16 cellular contexts compared by ENCODE assay signal in genomic region chr12:71155228-71155627, GRCh38. TPM values are rescaled to one million over a fixed set of nuclear protein-coding genes. Genes with fewer than 3 reads are reported as not detected.
DNase-seq lines count a peak whose midpoint lies in the region; TF ChIP-seq lines count a peak whose summit lies in the region.
"Had no signal": no experiment of that assay in that cellular context is flagged by ENCODE, and none has a peak within 500 bp of the region (broad histone marks: within the 10 kb centered on the region; RNA-seq: fewer than 3 reads in every experiment).

No MANE protein-coding gene starts in this region.

- no peaks in the 10 kb centered on the region for H3K36me3 Mint-ChIP-seq in type B pancreatic cell
- H3K36me3 Mint-ChIP-seq: CD14-positive monocyte had no signal

- H3K27me3 ChIP-seq in Peyer's patch (no peaks in the 10 kb centered on the region), mucosa of stomach (ENCODE audit: control insufficient read depth, insufficient read depth, low read length) (no peaks in the 10 kb centered on the region)
- H3K27me3 ChIP-seq: MG63 had no signal

- peak overlapping the region; percentile 18 for H3K4me3 Mint-ChIP-seq in type B pancreatic cell
- H3K4me3 Mint-ChIP-seq: CD14-positive monocyte had no signal

- H3K9me3 ChIP-seq in Peyer's patch, result peaks cover 0 to 2% (median 0%) of the 10 kb centered on the region in 4 donors
- no peaks in the 10 kb centered on the region for H3K9me3 ChIP-seq in mucosa of stomach (ENCODE audit: control insufficient read depth, low read length)
- H3K9me3 ChIP-seq: A549, MG63, SK-N-SH had no signal

- H3K4me1 ChIP-seq in Peyer's patch (peaks cover 0 to 11% (median 0%) of the 10 kb centered on the region in 4 donors), mucosa of stomach (ENCODE audit: control insufficient read depth, insufficient read depth, low read length) (peaks cover 11% of the 10 kb centered on the region)
- H3K4me1 ChIP-seq: A549 had no signal

- no peak for TF ChIP-seq CTCF in Peyer's patch (IDR thresholded peaks at IDR 0.05)
- TF ChIP-seq CTCF in type B pancreatic cell (conservative IDR thresholded peaks at IDR 0.05), result no peak

- peak overlapping the region; percentile 84 for H3K9ac ChIP-seq in mucosa of stomach (ENCODE audit: low read length)
- H3K9ac ChIP-seq: SK-N-SH had no signal

- H3K9me3 Mint-ChIP-seq in type B pancreatic cell, result no peaks in the 10 kb centered on the region

- DNase-seq in NCI-H345 (lab: John Stamatoyannopoulos, UW) (peak; percentile 22), NCI-H345 treated with DMSO at 0.1 percent for 48 hours (lab: John Stamatoyannopoulos, UW; ENCODE audit: unreplicated experiment) (no peak), Peyer's patch (no peak), type B pancreatic cell (ENCODE audit: extremely low spot score, unreplicated experiment) (no peak), Kasumi-1 (lab: John Stamatoyannopoulos, UW) (no peak), kidney tubule cell (ENCODE audit: low spot score) (no peak)
- DNase-seq in activated CD4-positive, alpha-beta T cell treated with anti-CD3 and anti-CD28 coated beads for 48 hours, result no peak
- DNase-seq: KG1, MG63, NCI-H1105, NCI-H1930, SK-N-SH had no signal

- H3K27ac Mint-ChIP-seq in type B pancreatic cell, result no peak overlapping the region
- H3K27ac Mint-ChIP-seq: CD14-positive monocyte had no signal

- peak overlapping the region in 3 of 4 donors; percentile 11 to 55 (median 50) for H3K4me3 ChIP-seq in Peyer's patch
- peak overlapping the region; percentile 35 for H3K4me3 ChIP-seq in mucosa of stomach (ENCODE audit: low read length)
- H3K4me3 ChIP-seq: A549, MG63 had no signal

- TF ChIP-seq POLR2A in Peyer's patch (IDR thresholded peaks at IDR 0.05), result no peak

- peaks cover 0 to 7% (median 0%) of the 10 kb centered on the region in 3 donors for H3K36me3 ChIP-seq in Peyer's patch
- no peaks in the 10 kb centered on the region for H3K36me3 ChIP-seq in mucosa of stomach (ENCODE audit: control insufficient read depth, insufficient read depth, low read length)
- H3K36me3 ChIP-seq: MG63 had no signal

- H3K27me3 Mint-ChIP-seq in type B pancreatic cell, result no peaks in the 10 kb centered on the region

- H3K4me1 Mint-ChIP-seq in type B pancreatic cell (ENCODE audit: unreplicated experiment), result peaks cover 7% of the 10 kb centered on the region
- H3K4me1 Mint-ChIP-seq: CD14-positive monocyte had no signal

- peak overlapping the region in 2 of 4 donors; percentile 14 to 55 for H3K27ac ChIP-seq in Peyer's patch
- H3K27ac ChIP-seq: A549 had no signal

RNA-seq across cellular contexts. Expression of gene TSPAN8, which starts 2.6 kb away (rescaled TPM):
- total RNA-seq in Peyer's patch (100 to 1,000 TPM in 3 of 4 donors, 10 to 100 TPM in 1; 71.0 to 963 (median 558) TPM), type B pancreatic cell (ENCODE audit: low replicate concordance) (27.3 and 33.7 TPM in 2 replicates)
- total RNA-seq: Right ventricle myocardium inferior had no signal
